Comparison of ENCODE assay signal across 8 cellular contexts in the genomic region with DNA sequence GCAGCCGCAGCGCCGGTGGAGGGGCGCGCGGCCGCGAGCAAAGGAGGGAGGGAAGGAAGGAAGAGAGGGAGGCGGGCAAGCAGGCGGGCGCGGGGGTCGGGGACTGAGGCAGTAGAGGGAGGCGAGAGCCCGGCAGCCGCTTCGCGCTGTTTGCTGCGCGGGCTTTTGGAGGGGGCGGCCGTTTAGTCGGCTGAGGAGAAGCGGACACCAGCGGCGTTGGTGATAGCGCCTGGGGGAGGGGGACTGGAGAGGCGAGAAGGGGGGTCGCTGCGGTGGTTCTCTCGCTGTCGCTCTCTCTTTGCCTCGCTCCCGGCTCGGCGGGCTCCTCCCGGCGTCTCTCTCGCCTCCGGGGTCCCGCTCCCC. TPM values are rescaled to one million over a fixed set of nuclear protein-coding genes. Genes with fewer than 3 reads are reported as not detected.
DNase-seq lines count a peak whose midpoint lies in the region; ATAC-seq, FAIRE-seq and TF ChIP-seq lines count a peak whose summit lies in the region.

A gene (plus strand): TSS at position 1 of the 363 bp plus-strand sequence.

- SMC1A ChIA-PET in GM12878 (lab: Charles Lee; ENCODE audit: uncharacterized antibody, unreplicated experiment) = interaction anchor here (0.6 to 6.9 kb wide), 23 partner anchors 11 to 209 kb away, joined by 3 to 71 read pairs (median 7); no protein-coding TSS in a partner anchor

- FAIRE-seq in GM12878 (lab: Jason Lieb, UNC) = no peak

- no peaks in the 10 kb centered on the region; the same call in 1 of the 3 replicates for H3K9me3 ChIP-seq in GM12878 (replicated peaks; ENCODE audit: control insufficient read depth, insufficient read depth, low read length)
- no peaks in the 10 kb centered on the region for H3K9me3 ChIP-seq in right lobe of liver
- H3K9me3 ChIP-seq in tibial nerve = no peaks in the 10 kb centered on the region

- ATAC-seq in GM12878 (peak; percentile 72), right lobe of liver (no peak)
- ATAC-seq in effector memory CD8-positive, alpha-beta T cell (replicated peaks) = no peak

- no peaks in the 10 kb centered on the region for H3K9me3 Mint-ChIP-seq in activated CD4-positive, alpha-beta T cell treated with anti-CD3 and anti-CD28 coated beads, Interleukin-2, amount 10 ng/mL, durations not matched to agents 7 days and 5 days
- H3K9me3 Mint-ChIP-seq in effector memory CD8-positive, alpha-beta T cell = no peaks in the 10 kb centered on the region

- in situ Hi-C loops in GM12878 (cut with MboI) = loop anchor here (10.0 to 25.0 kb wide), 3 partner anchors 140 to 1927 kb away; a partner anchor contains a TSS

- peaks cover 94% of the 10 kb centered on the region for H3K79me2 ChIP-seq in GM12878 (ENCODE audit: control insufficient read depth, insufficient read depth, low read length)

- H3K36me3 ChIP-seq in GM12878 (ENCODE audit: control insufficient read depth in 2 of 2, insufficient read depth in 2 of 2, low read length in 1 of 2) = peaks cover 0 to 7% of the 10 kb centered on the region in 2 experiments; a peak in 1 of 4 replicates
- no peaks in the 10 kb centered on the region for H3K36me3 ChIP-seq in right lobe of liver
- H3K36me3 ChIP-seq in tibial nerve = peaks cover 0 to 8% (median 0%) of the 10 kb centered on the region in 3 donors

- TF ChIP-seq EP300 in GM12878 (IDR thresholded peaks at IDR 0.05; ENCODE audit: borderline replicate concordance in 1 of 2, control insufficient read depth in 1 of 2, low read depth in 2 of 2, low read length in 2 of 2) (no peak), tibial nerve (IDR thresholded peaks at IDR 0.05) (no peak)

- no TSS peak for BruUV-seq in GM12878 (replicated peaks; lab: Mats Ljungman, UMichigan)

- TF ChIP-seq CTCF in GM12878 (IDR thresholded peaks at IDR 0.05 in 2 of 3, conservative IDR thresholded peaks at IDR 0.05 in 1 of 3; ENCODE audit: control insufficient read depth in 2 of 3, extremely low read depth in 1 of 3, insufficient read depth in 1 of 3, low read depth in 3 of 3, low read length in 3 of 3) = no peak
- TF ChIP-seq CTCF in right lobe of liver (IDR thresholded peaks at IDR 0.05) = no peak
- TF ChIP-seq CTCF in tibial nerve (IDR thresholded peaks at IDR 0.05) = no peak

- CTCF ChIA-PET in activated CD4-positive, alpha-beta T cell treated with anti-CD3 and anti-CD28 coated beads, Interleukin-2, amount 10 ng/mL, durations not matched to agents 7 days and 5 days (lab: Charles Lee) = interaction anchor here (0.6 to 2.6 kb wide), 5 partner anchors 12 to 210 kb away, joined by 3 to 14 read pairs (median 4); a partner anchor contains a TSS
- CTCF ChIA-PET in GM12878 (lab: Yijun Ruan, JAX) = interaction anchor here (0.7 to 4.5 kb wide), 14 partner anchors 10 to 1747 kb away, joined by 3 to 35 read pairs (median 3); no protein-coding TSS in a partner anchor

- peaks cover 37% of the 10 kb centered on the region for H3K4me1 Mint-ChIP-seq in activated CD4-positive, alpha-beta T cell treated with anti-CD3 and anti-CD28 coated beads, Interleukin-2, amount 10 ng/mL, durations not matched to agents 7 days and 5 days
- peaks cover 31 to 39% of the 10 kb centered on the region in 2 donors for H3K4me1 Mint-ChIP-seq in effector memory CD8-positive, alpha-beta T cell (ENCODE audit: low read depth in 2 of 2)

- H3K4me3 Mint-ChIP-seq in activated CD4-positive, alpha-beta T cell treated with anti-CD3 and anti-CD28 coated beads, Interleukin-2, amount 10 ng/mL, durations not matched to agents 7 days and 5 days = no peak within 1 kb of the TSS
- no peak within 1 kb of the TSS for H3K4me3 Mint-ChIP-seq in effector memory CD8-positive, alpha-beta T cell

- no peaks in the 10 kb centered on the region for H4K20me1 ChIP-seq in GM12878 (ENCODE audit: control insufficient read depth, insufficient read depth)

- peak within 1 kb of the TSS; percentile 82 for H3K4me2 ChIP-seq in GM12878 (ENCODE audit: control insufficient read depth, insufficient read depth)

- intact Hi-C loops in GM12878 (cut with micrococcal nuclease; ENCODE audit: unreplicated experiment) (loop anchor here (2.0 to 10.0 kb wide), 5 partner anchors 113 to 420 kb away; no protein-coding TSS in a partner anchor), right lobe of liver (cut with DNase I) (no loop called here)

- TF ChIP-seq POLR2A in GM12878 (IDR thresholded peaks at IDR 0.05; ENCODE audit: low read depth, low read length) (peak; percentile 79), right lobe of liver (IDR thresholded peaks at IDR 0.05) (peak; percentile 27), tibial nerve (IDR thresholded peaks at IDR 0.05) (peak; percentile 50 to 54)

- POLR2A ChIA-PET in activated CD4-positive, alpha-beta T cell treated with anti-CD3 and anti-CD28 coated beads, Interleukin-2, amount 10 ng/mL, durations not matched to agents 7 days and 5 days (lab: Charles Lee) = interaction anchor here (1.0 kb wide), 1 partner anchor 210 kb away, joined by 4 read pairs; a partner anchor contains a TSS
- POLR2A ChIA-PET in GM12878 (lab: Charles Lee) = interaction anchor here (0.6 to 4.7 kb wide), 16 partner anchors 10 to 212 kb away, joined by 3 to 34 read pairs (median 4); no protein-coding TSS in a partner anchor

- DNase-seq in activated CD4-positive, alpha-beta T cell treated with anti-CD3 and anti-CD28 coated beads, Interleukin-2, amount 10 ng/mL, durations not matched to agents 7 days and 5 days = no peak
- no peak for DNase-seq in activated CD4-positive, alpha-beta T cell treated with anti-CD3 and anti-CD28 coated beads, Interleukin-2, amount 50 U/mL, for 48 hours
- no peak for DNase-seq in GM12878 (ENCODE audit: low read depth, low spot score)
- DNase-seq in right lobe of liver = no peak
- no peak for DNase-seq in tibial nerve (ENCODE audit: low spot score in 2 of 2)
- DNase-seq in effector memory CD8-positive, alpha-beta T cell = no peak
- DNase-seq in NCI-H2196 treated with DMSO at 0.1 percent for 48 hours (lab: John Stamatoyannopoulos, UW; ENCODE audit: unreplicated experiment) = no peak
- DNase-seq in CD1c-positive myeloid dendritic cell (ENCODE audit: extremely low spot score) = no peak

- H3K4me1 ChIP-seq in GM12878 (ENCODE audit: control insufficient read depth, insufficient read depth, low read length) = no peaks in the 10 kb centered on the region
- peaks cover 0 to 18% (median 8%) of the 10 kb centered on the region in 4 donors for H3K4me1 ChIP-seq in right lobe of liver
- H3K4me1 ChIP-seq in tibial nerve = peaks cover 0 to 43% (median 24%) of the 10 kb centered on the region in 4 donors

- no peak for TF ChIP-seq RAD21 in GM12878 (IDR thresholded peaks at IDR 0.05; ENCODE audit: insufficient read depth, low read depth, low read length)

- H3K27ac ChIP-seq in GM12878 (ENCODE audit: control insufficient read depth, insufficient read depth) = peak within 1 kb of the TSS; percentile 92
- H3K27ac ChIP-seq in right lobe of liver = peak within 1 kb of the TSS; percentile 87 to 91 (median 91)
- peak within 1 kb of the TSS; percentile 88 to 97 (median 94) for H3K27ac ChIP-seq in tibial nerve

- H3K4me3 ChIP-seq in GM12878 (peak within 1 kb of the TSS; percentile 100), right lobe of liver (peak within 1 kb of the TSS; percentile 75 to 90 (median 83)), tibial nerve (peak within 1 kb of the TSS; percentile 71 to 96 (median 89))

- peak within 1 kb of the TSS; percentile 96 for H2AFZ ChIP-seq in GM12878 (ENCODE audit: control insufficient read depth, low read depth, low read length)

- RAD21 ChIA-PET in GM12878 (lab: Charles Lee; ENCODE audit: unreplicated experiment) = interaction anchor here (0.7 to 3.5 kb wide), 21 partner anchors 10 to 1236 kb away, joined by 3 to 45 read pairs (median 4); a partner anchor contains a TSS

- H3K36me3 Mint-ChIP-seq in activated CD4-positive, alpha-beta T cell treated with anti-CD3 and anti-CD28 coated beads, Interleukin-2, amount 10 ng/mL, durations not matched to agents 7 days and 5 days (ENCODE audit: low read depth) = peaks cover 24% of the 10 kb centered on the region
- peaks cover 11% of the 10 kb centered on the region for H3K36me3 Mint-ChIP-seq in effector memory CD8-positive, alpha-beta T cell (ENCODE audit: insufficient read depth)

- H3K27me3 ChIP-seq in GM12878 (replicated peaks in 1 of 2; ENCODE audit: control insufficient read depth in 2 of 2, insufficient read depth in 2 of 2, low read length in 1 of 2) = no peaks in the 10 kb centered on the region
- H3K27me3 ChIP-seq in right lobe of liver = no peaks in the 10 kb centered on the region
- no peaks in the 10 kb centered on the region for H3K27me3 ChIP-seq in tibial nerve

- 0% methylated on average over 12 of the region's 41 CpGs for WGBS in GM12878 (ENCODE audit: insufficient coverage, insufficient replicate concordance, low lambda C conversion rate, missing lambda C conversion rate)
- 0% methylated on average over 8 of the region's 41 CpGs for WGBS in right lobe of liver (ENCODE audit: insufficient coverage, low coverage, low lambda C conversion rate, missing lambda C conversion rate)
- WGBS in tibial nerve, 2 donors = 1% methylated on average over 26 to 32 of the region's 41 CpGs

- peak within 1 kb of the TSS; percentile 91 for H3K9ac ChIP-seq in GM12878 (ENCODE audit: control insufficient read depth, insufficient read depth, low read length)

- no peak within 1 kb of the TSS for H3K27ac Mint-ChIP-seq in activated CD4-positive, alpha-beta T cell treated with anti-CD3 and anti-CD28 coated beads, Interleukin-2, amount 10 ng/mL, durations not matched to agents 7 days and 5 days
- H3K27ac Mint-ChIP-seq in effector memory CD8-positive, alpha-beta T cell = no peak within 1 kb of the TSS

- H3K27me3 Mint-ChIP-seq in activated CD4-positive, alpha-beta T cell treated with anti-CD3 and anti-CD28 coated beads, Interleukin-2, amount 10 ng/mL, durations not matched to agents 7 days and 5 days = no peaks in the 10 kb centered on the region
- H3K27me3 Mint-ChIP-seq in effector memory CD8-positive, alpha-beta T cell = no peaks in the 10 kb centered on the region

RNA-seq across cellular contexts. Expression of the gene that starts here (rescaled TPM):
- 10 to 100 TPM; 20.6 to 23.0 TPM for total RNA-seq in activated CD4-positive, alpha-beta T cell treated with anti-CD3 and anti-CD28 coated beads, Interleukin-2, amount 10 ng/mL, durations not matched to agents 7 days and 5 days
- 31.7 and 32.2 TPM in 2 replicates for total RNA-seq in GM12878 (2013; cell fraction: nucleolus; rRNA removed)
- total RNA-seq in GM12878 (2014; rRNA removed) = 17.1 and 22.0 TPM in 2 replicates
- 20.1 and 21.8 TPM in 2 replicates for total RNA-seq in GM12878 (2014; rRNA removed; fragmentation: Illumina TruSeq; extraction: Trizol)
- 30.8 and 31.6 TPM in 2 replicates for total RNA-seq in GM12878 (2021)
- 9.8 TPM for polyA plus RNA-seq in GM12878 (2011; ENCODE audit: low read depth)
- 20.4 and 32.1 TPM in 2 replicates for polyA plus RNA-seq in GM12878 (2011; rRNA removed)
- polyA plus RNA-seq in GM12878 (2011; cell fraction: cytosol; rRNA removed) = 6.4 and 7.6 TPM in 2 replicates
- 4.0 and 5.7 TPM in 2 replicates for polyA plus RNA-seq in GM12878 (2011; cell fraction: nucleus; rRNA removed)
- 16.8 and 22.7 TPM in 2 replicates for polyA plus RNA-seq in GM12878 (2012)
- 21.9 and 26.2 TPM in 2 replicates for polyA plus RNA-seq in GM12878 (2014; fragmentation: Illumina TruSeq; extraction: Trizol)
- 1 to 10 TPM; 5.4 to 7.3 TPM for polyA plus RNA-seq in GM12878 (2014; fragmentation: Nextera tagmentation; extraction: Ambion mirVana)
- 15.2 TPM in 2 replicates for polyA plus RNA-seq in GM12878 (2014; rRNA removed)
- 10 to 100 TPM; 15.2 to 21.4 TPM for polyA plus RNA-seq in GM12878 (2016; fragmentation: Nextera tagmentation; extraction: Ambion mirVana)
- 16.6 and 21.9 TPM in 2 replicates for polyA minus RNA-seq in GM12878 (2011; rRNA and poly(A)+ RNA removed)
- 10.0 and 15.8 TPM in 2 replicates for polyA minus RNA-seq in GM12878 (2011; cell fraction: cytosol; rRNA and poly(A)+ RNA removed)
- 8.0 and 14.1 TPM in 2 replicates for polyA minus RNA-seq in GM12878 (2011; cell fraction: nucleus; rRNA and poly(A)+ RNA removed)
- total RNA-seq in right lobe of liver = 10 to 100 TPM in 5 of 6 experiments, 1 to 10 TPM in 1; 9.9 to 17.2 (median 13.7) TPM
- total RNA-seq in tibial nerve = 10 to 100 TPM; 10.3 to 12.9 (median 11.2) TPM

Comparison
In these comparisons a context has a peak if more than half of its experiments do, and no peak if none do; other contexts are left out.
1. POLR2A ChIP-seq: peak in every context shown above with its lines; median percentile 79 in GM12878; 52 in tibial nerve; 27 in right lobe of liver.